Comparison of ENCODE assay signal across 20 cellular contexts in genomic region chr5:78523314-78524193, GRCh38.
DNase-seq lines count a peak whose midpoint lies in the region; ATAC-seq, FAIRE-seq and TF ChIP-seq lines count a peak whose summit lies in the region.
"Had no signal": no experiment of that assay in that cellular context is flagged by ENCODE, and none has a peak within 500 bp of the region (broad histone marks: within the 10 kb centered on the region; RNA-seq: fewer than 3 reads in every experiment).

No MANE protein-coding gene starts in this region.

- no peak for FAIRE-seq in HTR-8/SVneo (lab: Jason Lieb, UNC)
- FAIRE-seq: GM12878 had no signal

- no peak overlapping the region for H3K4me2 ChIP-seq in mesenchymal stem cell (ENCODE audit: low read length, poor library complexity, severe bottlenecking)

- no peak overlapping the region for H3K4me3 Mint-ChIP-seq in WTC11
- H3K4me3 Mint-ChIP-seq in endodermal cell, result peak overlapping the region; percentile 4
- H3K4me3 Mint-ChIP-seq: activated T-cell treated with anti-CD3 and anti-CD28 coated beads, Interleukin-2, amount 50 U/mL, for 72 hours; T-helper 1 cell treated with Interleukin-12 subunit alpha and Interleukin-12 subunit beta and Interleukin-4 antibody, amounts not matched to agents 30 μg/mL and 1 μg/mL, for 36 hours had no signal

- H3K9ac ChIP-seq in endodermal cell (ENCODE audit: extremely low read depth, low read length, poor library complexity, severe bottlenecking) (no peak overlapping the region), mesenchymal stem cell (ENCODE audit: low read length) (peak overlapping the region; percentile 12), subcutaneous abdominal adipose tissue (ENCODE audit: low read length in 5 of 5) (peak overlapping the region in 2 of 5 donors; percentile 32 to 41)

- H3K79me1 ChIP-seq in mesenchymal stem cell (replicated peaks; ENCODE audit: low read length, poor library complexity, severe bottlenecking), result peaks cover 21% of the 10 kb centered on the region

- H3K27me3 Mint-ChIP-seq in WTC11 (ENCODE audit: low read depth), result no peaks in the 10 kb centered on the region
- H3K27me3 Mint-ChIP-seq in endodermal cell (ENCODE audit: insufficient read depth), result no peaks in the 10 kb centered on the region

- H2AFZ ChIP-seq in mesenchymal stem cell (ENCODE audit: low read depth, low read length), result no peak overlapping the region

- no peak overlapping the region for H4K8ac ChIP-seq in mesenchymal stem cell (ENCODE audit: low read length)

- H2BK12ac ChIP-seq in mesenchymal stem cell (ENCODE audit: low read length in 2 of 2), result peak overlapping the region; percentile 6 to 89

- no peaks in the 10 kb centered on the region for H3K27me3 ChIP-seq in endodermal cell (ENCODE audit: control insufficient read depth, insufficient read depth, low read length, poor library complexity, severe bottlenecking)
- no peaks in the 10 kb centered on the region for H3K27me3 ChIP-seq in mesenchymal stem cell (ENCODE audit: control insufficient read depth in 1 of 2, insufficient read depth in 1 of 2, low read length in 2 of 2)
- H3K27me3 ChIP-seq in subcutaneous abdominal adipose tissue (ENCODE audit: control insufficient read depth in 5 of 5, insufficient read depth in 4 of 5, low read length in 5 of 5), result no peaks in the 10 kb centered on the region

- peak overlapping the region; percentile 18 for H4K91ac ChIP-seq in mesenchymal stem cell (ENCODE audit: low read length)

- ATAC-seq in WTC11, result no peak
- ATAC-seq: activated T-cell treated with anti-CD3 and anti-CD28 coated beads, Interleukin-2, amount 50 U/mL, for 72 hours; GM12878; Panc1 had no signal

- peaks cover 41% of the 10 kb centered on the region for H3K4me1 Mint-ChIP-seq in WTC11
- H3K4me1 Mint-ChIP-seq in endodermal cell, result peaks cover 91% of the 10 kb centered on the region

- 0 out of 2 replicates have a peak overlapping the region, but pooled peaks have one; percentile 18 for H3K27ac Mint-ChIP-seq in WTC11
- no peak overlapping the region for H3K27ac Mint-ChIP-seq in endodermal cell
- H3K27ac Mint-ChIP-seq: activated T-cell treated with anti-CD3 and anti-CD28 coated beads, Interleukin-2, amount 50 U/mL, for 72 hours; T-helper 1 cell treated with Interleukin-12 subunit alpha and Interleukin-12 subunit beta and Interleukin-4 antibody, amounts not matched to agents 30 μg/mL and 1 μg/mL, for 36 hours had no signal

- no peaks in the 10 kb centered on the region for H3K9me3 ChIP-seq in endodermal cell (ENCODE audit: control insufficient read depth, low read length)
- H3K9me3 ChIP-seq in mesenchymal stem cell (ENCODE audit: control insufficient read depth, low read length), result no peaks in the 10 kb centered on the region
- H3K9me3 ChIP-seq in subcutaneous abdominal adipose tissue (ENCODE audit: control insufficient read depth in 5 of 5, low read length in 5 of 5), result no peaks in the 10 kb centered on the region

- H3K36me3 Mint-ChIP-seq in WTC11 (no peaks in the 10 kb centered on the region), endodermal cell (ENCODE audit: low read depth) (peaks cover 26% of the 10 kb centered on the region)

- no peak overlapping the region for H3K27ac ChIP-seq in endodermal cell (ENCODE audit: low read depth, low read length)
- H3K27ac ChIP-seq in mesenchymal stem cell (ENCODE audit: low read length, poor library complexity, severe bottlenecking), result no peak overlapping the region
- H3K27ac ChIP-seq in subcutaneous abdominal adipose tissue (ENCODE audit: low read depth, low read length), result peak overlapping the region; percentile 59

- DNase-seq in WTC11 (ENCODE audit: low spot score) (no peak), endodermal cell (no peak), mesenchymal stem cell (no peak), HTR-8/SVneo (ENCODE audit: insufficient read length, low spot score) (no peak), SW480 (ENCODE audit: low spot score) (no peak), AML-193 (lab: John Stamatoyannopoulos, UW) (no peak)
- DNase-seq: activated CD4-positive, alpha-beta T cell treated with anti-CD3 and anti-CD28 coated beads, Interleukin-2, amount 50 U/mL, for 1 hour; activated T-cell treated with anti-CD3 and anti-CD28 coated beads, Interleukin-2, amount 50 U/mL, for 72 hours; amniotic stem cell; C1 segment of cervical spinal cord; effector memory CD4-positive, alpha-beta T cell; head of caudate nucleus; NCI-H1105 treated with DMSO at 0.1 percent for 48 hours; posterior cingulate gyrus; stimulated activated CD4-positive, alpha-beta T cell treated with anti-CD3 and anti-CD28 coated beads, Interleukin-1b, Interleukin-23, amount 100 ng/mL, for 48 hours had no signal

- WGBS in endodermal cell (ENCODE audit: insufficient coverage in 1 of 2, insufficient read length in 1 of 2), 2 experiments, result 91 to 95% methylated on average over 11 to 15 of the region's 15 CpGs
- 89% methylated on average over 14 of the region's 15 CpGs for WGBS in mesenchymal stem cell

- H3K4me1 ChIP-seq in endodermal cell (ENCODE audit: control insufficient read depth, insufficient read depth, low read length), result peaks cover 58% of the 10 kb centered on the region
- H3K4me1 ChIP-seq in mesenchymal stem cell (ENCODE audit: control insufficient read depth, insufficient read depth, low read depth, low read length), result peaks cover 12% of the 10 kb centered on the region
- peaks cover 7 to 56% (median 43%) of the 10 kb centered on the region in 5 donors for H3K4me1 ChIP-seq in subcutaneous abdominal adipose tissue (ENCODE audit: control insufficient read depth in 5 of 5, insufficient read depth in 5 of 5, low read length in 5 of 5)

- CTCF ChIA-PET in WTC11 (lab: Charles Lee), result interaction anchor here (0.7 kb wide), 1 partner anchor 104 kb away, joined by 3 read pairs; no protein-coding TSS in a partner anchor

- H3K36me3 ChIP-seq in endodermal cell (ENCODE audit: control insufficient read depth, insufficient read depth, low read length), result peaks cover 19% of the 10 kb centered on the region
- peaks cover 0 to 8% of the 10 kb centered on the region in 2 experiments for H3K36me3 ChIP-seq in mesenchymal stem cell (ENCODE audit: control insufficient read depth in 1 of 2, insufficient read depth in 2 of 2, low read depth in 1 of 2, low read length in 2 of 2)
- no peaks in the 10 kb centered on the region for H3K36me3 ChIP-seq in subcutaneous abdominal adipose tissue (ENCODE audit: control insufficient read depth in 5 of 5, insufficient read depth in 5 of 5, low read length in 5 of 5)

- H3K4ac ChIP-seq in mesenchymal stem cell (ENCODE audit: low read depth in 1 of 2, low read length in 2 of 2), result peak overlapping the region in 1 of 2 experiments; percentile 11

- POLR2A ChIA-PET in WTC11 (lab: Charles Lee), result no interaction called here

- H3K23ac ChIP-seq in mesenchymal stem cell (ENCODE audit: low read length in 2 of 2), result no peak overlapping the region

- H3K9me3 Mint-ChIP-seq in WTC11 (no peaks in the 10 kb centered on the region), endodermal cell (no peaks in the 10 kb centered on the region)
- H3K9me3 Mint-ChIP-seq: activated T-cell treated with anti-CD3 and anti-CD28 coated beads, Interleukin-2, amount 50 U/mL, for 72 hours; T-helper 1 cell treated with Interleukin-12 subunit alpha and Interleukin-12 subunit beta and Interleukin-4 antibody, amounts not matched to agents 30 μg/mL and 1 μg/mL, for 36 hours had no signal

- peak overlapping the region in 1 of 2 experiments; percentile 37 for H3K14ac ChIP-seq in mesenchymal stem cell (ENCODE audit: low read length in 2 of 2)

- H3K4me3 ChIP-seq in endodermal cell (ENCODE audit: low read length) (peak overlapping the region; percentile 16), mesenchymal stem cell (ENCODE audit: insufficient read depth in 1 of 2, low read depth in 1 of 2, low read length in 2 of 2) (no peak overlapping the region), subcutaneous abdominal adipose tissue (ENCODE audit: low read depth in 1 of 5, low read length in 5 of 5) (no peak overlapping the region)
- H3K4me3 ChIP-seq: GM12878, lung had no signal

- H2BK120ac ChIP-seq in mesenchymal stem cell (ENCODE audit: low read depth, low read length), result peak overlapping the region; percentile 30

- TF ChIP-seq CTCF in WTC11 (IDR thresholded peaks at IDR 0.05) (no peak), endodermal cell (conservative IDR thresholded peaks at IDR 0.05) (no peak)

- peak overlapping the region in 1 of 2 experiments; percentile 46 for H3K18ac ChIP-seq in mesenchymal stem cell (ENCODE audit: low read depth in 1 of 2, low read length in 2 of 2)

- H2BK15ac ChIP-seq in mesenchymal stem cell (ENCODE audit: low read depth, poor library complexity, severe bottlenecking), result no peak overlapping the region

- no peak overlapping the region for H2AK5ac ChIP-seq in mesenchymal stem cell (ENCODE audit: low read length, severe bottlenecking)

- H2BK5ac ChIP-seq in mesenchymal stem cell (ENCODE audit: low read depth, low read length, poor library complexity, severe bottlenecking), result no peak overlapping the region

TF ChIP-seq in WTC11, 78 proteins besides CTCF, POLR2A, EP300 and RAD21:
- no peak for TF ChIP-seq ZNF121 (CRISPR knock-in tag; IDR thresholded peaks at IDR 0.05)
- no peak for TF ChIP-seq USF2 (CRISPR knock-in tag; IDR thresholded peaks at IDR 0.05)
- no peak for TF ChIP-seq IRF2 (CRISPR knock-in tag; IDR thresholded peaks at IDR 0.05; ENCODE audit: borderline replicate concordance, low read depth)
- TF ChIP-seq ZSCAN18 (CRISPR knock-in tag; IDR thresholded peaks at IDR 0.05), result no peak
